ENCODE assay signal across 22 cellular contexts in the genomic region with DNA sequence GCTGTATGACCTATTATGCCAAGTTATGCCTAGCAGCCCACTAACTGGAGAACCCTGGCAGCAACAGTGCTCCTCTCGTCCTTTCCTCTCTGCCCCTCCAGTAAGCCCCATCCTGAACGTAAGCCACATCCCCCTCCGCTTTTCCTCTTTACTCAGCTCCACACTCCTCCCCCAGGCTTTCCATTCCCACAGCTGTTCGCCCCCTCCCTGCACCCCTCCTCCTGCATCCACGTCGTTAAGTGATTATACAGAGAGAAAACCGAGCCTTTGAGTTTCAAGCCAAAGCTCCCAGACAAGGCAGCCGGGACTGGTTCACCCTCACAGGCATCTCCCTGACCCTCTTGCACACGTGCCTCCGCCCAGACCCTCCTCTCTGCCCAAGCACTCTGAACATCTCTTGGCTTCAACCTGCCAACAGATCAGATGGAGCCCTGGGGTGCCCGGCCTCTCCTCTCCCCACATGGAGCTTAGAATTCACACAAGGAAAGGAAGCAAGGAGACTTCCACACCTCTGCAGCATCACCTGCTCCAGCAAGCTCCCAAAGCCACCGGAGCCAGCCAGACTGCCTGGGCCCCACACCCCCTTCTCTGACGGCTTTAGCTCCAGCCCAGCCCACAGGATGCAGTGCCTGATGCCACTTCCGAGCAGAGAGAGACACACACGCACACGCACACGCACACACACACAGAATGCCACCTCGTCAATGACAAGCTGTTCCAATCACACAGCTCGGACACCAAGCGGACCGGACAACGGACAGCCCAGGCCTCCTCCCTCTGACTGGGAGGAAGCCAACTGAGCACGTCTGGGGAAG.
DNase-seq lines count a peak whose midpoint lies in the region; ATAC-seq, FAIRE-seq and TF ChIP-seq lines count a peak whose summit lies in the region.
"Had no signal": no experiment of that assay in that cellular context is flagged by ENCODE, and none has a peak within 500 bp of the region (broad histone marks: within the 10 kb centered on the region; RNA-seq: fewer than 3 reads in every experiment).

No MANE protein-coding gene starts in this region.

- no peak overlapping the region for H2BK20ac ChIP-seq in H9 (ENCODE audit: low read depth, low read length, poor library complexity, severe bottlenecking)

- H4K5ac ChIP-seq in H9 (ENCODE audit: insufficient read length, low read depth, low read length) = no peak overlapping the region

- H3K9ac ChIP-seq in H9 (ENCODE audit: extremely low read depth, insufficient read length, low read length) = no peak overlapping the region

- peaks cover 0 to 20% (median 16%) of the 10 kb centered on the region in 3 experiments; a peak in 4 of 7 replicates for H3K36me3 Mint-ChIP-seq in H9 (ENCODE audit: insufficient read depth in 1 of 3, low read depth in 3 of 3)
- no peaks in the 10 kb centered on the region for H3K36me3 Mint-ChIP-seq in activated naive CD8-positive, alpha-beta T cell treated with anti-CD3 and anti-CD28 coated beads, Interleukin-2, amount 50 U/mL, for 24 hours (ENCODE audit: low read depth)

- H2BK5ac ChIP-seq in H9 (ENCODE audit: insufficient read length, low read length) = no peak overlapping the region

- peaks cover 32% of the 10 kb centered on the region for H3K4me1 ChIP-seq in H9 (ENCODE audit: insufficient read depth, low read length)
- H3K4me1 ChIP-seq: upper lobe of right lung had no signal

- peaks cover 4 to 7% of the 10 kb centered on the region in 2 experiments; a peak in 4 of 5 replicates for H3K9me3 Mint-ChIP-seq in H9
- no peaks in the 10 kb centered on the region for H3K9me3 Mint-ChIP-seq in activated naive CD8-positive, alpha-beta T cell treated with anti-CD3 and anti-CD28 coated beads, Interleukin-2, amount 50 U/mL, for 24 hours
- H3K9me3 Mint-ChIP-seq: activated T-cell treated with anti-CD3 and anti-CD28 coated beads, Interleukin-2, amount 50 U/mL, for 24 hours had no signal

- H3K27ac ChIP-seq in H9 (ENCODE audit: insufficient read length, low read depth, low read length) = no peak overlapping the region
- H3K27ac ChIP-seq: neutrophil, upper lobe of right lung had no signal

- no peak overlapping the region for H4K8ac ChIP-seq in H9 (replicated peaks; ENCODE audit: insufficient read length, low read depth, low read length)

- no CpG with 5 or more reads among the region's 23 CpGs for WGBS in H9 (ENCODE audit: extremely low coverage, insufficient read length, low lambda C conversion rate)

- H2AFZ ChIP-seq in H9 (ENCODE audit: low read length) = no peak overlapping the region

- peaks cover 21% of the 10 kb centered on the region for H3K27me3 Mint-ChIP-seq in H9 (ENCODE audit: low read depth)
- peaks cover 58% of the 10 kb centered on the region for H3K27me3 Mint-ChIP-seq in activated naive CD8-positive, alpha-beta T cell treated with anti-CD3 and anti-CD28 coated beads, Interleukin-2, amount 50 U/mL, for 24 hours

- no peaks in the 10 kb centered on the region for H3K79me2 ChIP-seq in H9 (ENCODE audit: insufficient read depth, low read length)

- no peak overlapping the region for H2AK5ac ChIP-seq in H9 (ENCODE audit: insufficient read length, low read length)

- in situ Hi-C loops in G401 (cut with HindIII; ENCODE audit: low sequenced_read_pairs) = no loop called here

- no peak overlapping the region for H3K23ac ChIP-seq in H9 (ENCODE audit: insufficient read length, low read depth, low read length)

- no peak overlapping the region for H3K56ac ChIP-seq in H9 (ENCODE audit: insufficient read length, low read depth, low read length)

- ATAC-seq in activated naive CD8-positive, alpha-beta T cell treated with anti-CD3 and anti-CD28 coated beads, Interleukin-2, amount 50 U/mL, for 24 hours = peak; percentile 36
- ATAC-seq: left cardiac atrium, right cardiac atrium, Right ventricle myocardium inferior, upper lobe of right lung had no signal

- no peak overlapping the region for H3K18ac ChIP-seq in H9 (ENCODE audit: insufficient read length, low read depth, low read length)

- H3K4me3 Mint-ChIP-seq in H9 = peak overlapping the region; percentile 42 to 82
- H3K4me3 Mint-ChIP-seq in activated naive CD8-positive, alpha-beta T cell treated with anti-CD3 and anti-CD28 coated beads, Interleukin-2, amount 50 U/mL, for 24 hours = no peak overlapping the region
- H3K4me3 Mint-ChIP-seq: activated T-cell treated with anti-CD3 and anti-CD28 coated beads, Interleukin-2, amount 50 U/mL, for 24 hours had no signal

- no peak overlapping the region for H4K91ac ChIP-seq in H9 (ENCODE audit: insufficient read length, low read depth, low read length)

- DNase-seq in NCI-H2227 (lab: John Stamatoyannopoulos, UW; ENCODE audit: unreplicated experiment) (peak; percentile 23), NCI-H2227 treated with DMSO at 0.1 percent for 48 hours (lab: John Stamatoyannopoulos, UW) (no peak), H9 (peak; percentile 39), left kidney (ENCODE audit: low read depth, low spot score) (peak; percentile 39), RCC 7860 (ENCODE audit: low spot score) (no peak), activated gamma-delta T cell (lab: John Stamatoyannopoulos, UW) (no peak), G401 (ENCODE audit: low spot score) (no peak)
- no peak for DNase-seq in activated naive CD8-positive, alpha-beta T cell treated with anti-CD3 and anti-CD28 coated beads, Interleukin-2, amount 50 U/mL, for 24 hours
- DNase-seq: activated CD4-positive, CD25-positive, alpha-beta regulatory T cell; activated T-cell treated with anti-CD3 and anti-CD28 coated beads, Interleukin-2, amount 50 U/mL, for 24 hours; central memory CD4-positive, alpha-beta T cell; left cardiac atrium; NCI-H1417; right cardiac atrium; stimulated activated CD4-positive, alpha-beta T cell treated with anti-CD3 and anti-CD28 coated beads, Interleukin-15, amount 100 ng/mL, for 24 hours; stimulated activated naive CD4-positive, alpha-beta T cell treated with Interleukin-2 at 50 U/mL for 16 hours; upper lobe of right lung had no signal

- FAIRE-seq in RCC 7860 (lab: Jason Lieb, UNC) = no peak
- FAIRE-seq: A204.1, endometrium, HTR-8/SVneo had no signal

- no peak overlapping the region for H3K4ac ChIP-seq in H9 (ENCODE audit: low read depth, low read length)

- peaks cover 64 to 68% of the 10 kb centered on the region in 2 experiments for H3K4me1 Mint-ChIP-seq in H9
- H3K4me1 Mint-ChIP-seq in activated naive CD8-positive, alpha-beta T cell treated with anti-CD3 and anti-CD28 coated beads, Interleukin-2, amount 50 U/mL, for 24 hours = peaks cover 5% of the 10 kb centered on the region

- no peaks in the 10 kb centered on the region for H3K9me3 ChIP-seq in H9 (ENCODE audit: control insufficient read depth, low read depth, low read length)
- H3K9me3 ChIP-seq: neutrophil, upper lobe of right lung had no signal

- H3K14ac ChIP-seq in H9 (ENCODE audit: insufficient read depth, low read length) = no peak overlapping the region

- no peak overlapping the region for H2BK15ac ChIP-seq in H9 (ENCODE audit: low read depth, low read length)

- H3K79me1 ChIP-seq in H9 (ENCODE audit: insufficient read depth, low read depth, low read length, poor library complexity, severe bottlenecking) = no peaks in the 10 kb centered on the region

- H3K23me2 ChIP-seq in H9 (ENCODE audit: insufficient read length, low read depth, low read length, poor library complexity, severe bottlenecking) = peaks cover 7% of the 10 kb centered on the region

- no peaks in the 10 kb centered on the region; the same call in 1 of the 2 replicates for H3K27me3 ChIP-seq in H9 (ENCODE audit: insufficient read depth, low read length)

- H3K4me2 ChIP-seq in H9 (ENCODE audit: insufficient read depth, insufficient read length, low read length) = peak overlapping the region; percentile 87

- no peak overlapping the region for H2BK120ac ChIP-seq in H9 (ENCODE audit: low read depth, low read length, poor library complexity, severe bottlenecking)

- H3K27ac Mint-ChIP-seq in H9 = peak overlapping the region in 2 of 3 experiments; percentile 56 to 85; a peak in 3 of 7 replicates
- H3K27ac Mint-ChIP-seq in activated naive CD8-positive, alpha-beta T cell treated with anti-CD3 and anti-CD28 coated beads, Interleukin-2, amount 50 U/mL, for 24 hours = no peak overlapping the region
- H3K27ac Mint-ChIP-seq: activated T-cell treated with anti-CD3 and anti-CD28 coated beads, Interleukin-2, amount 50 U/mL, for 24 hours had no signal

- no peaks in the 10 kb centered on the region for H4K20me1 ChIP-seq in H9 (ENCODE audit: control insufficient read depth, insufficient read depth, insufficient read length)

- TF ChIP-seq CTCF in H9 (conservative IDR thresholded peaks at IDR 0.05) = no peak

- H3T11ph ChIP-seq in H9 (ENCODE audit: low read length) = no peak overlapping the region

- no peak overlapping the region for H2BK12ac ChIP-seq in H9 (ENCODE audit: insufficient read length, low read depth, low read length)

Comparison
In these comparisons a context has a peak if more than half of its experiments do, and no peak if none do; other contexts are left out.
1. DNase-seq: peak in NCI-H2227 (single experiment), H9 (single experiment) and left kidney (single experiment); none in NCI-H2227 treated with DMSO at 0.1 percent for 48 hours (single experiment), activated naive CD8-positive, alpha-beta T cell treated with anti-CD3 and anti-CD28 coated beads, Interleukin-2, amount 50 U/mL, for 24 hours (single experiment), RCC 7860 (single experiment), activated gamma-delta T cell (single experiment) and G401 (single experiment).